Comparison of ENCODE assay signal across 1 cellular context in the genomic region with DNA sequence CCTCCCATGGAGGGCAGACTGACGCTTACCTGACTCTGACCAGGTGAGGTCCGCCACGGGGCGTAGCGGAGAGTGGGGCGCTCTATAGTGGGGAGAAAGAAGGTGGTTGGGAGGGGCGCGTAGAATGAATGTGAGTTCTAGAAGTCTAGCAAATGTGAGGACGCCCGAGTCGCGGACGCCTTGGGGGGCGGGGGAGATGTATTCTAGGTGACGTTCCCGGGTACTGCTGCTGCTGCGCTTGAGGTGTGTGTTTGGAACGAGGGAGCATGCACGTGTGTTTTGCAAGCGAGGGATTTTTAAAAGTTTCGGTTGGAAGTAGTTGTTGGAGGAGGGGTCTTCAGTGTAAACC.
TF ChIP-seq lines count a peak whose summit lies in the region.

No MANE protein-coding gene starts in this region.

TF ChIP-seq in GM12878, 131 proteins besides CTCF, POLR2A, EP300 and RAD21 (continued from another document):
- no peak for TF ChIP-seq PBX3 (IDR thresholded peaks at IDR 0.05; ENCODE audit: insufficient replicate concordance, low read depth, low read length)
- TF ChIP-seq IRF5 (IDR thresholded peaks at IDR 0.05; ENCODE audit: borderline replicate concordance) = no peak
- no peak for TF ChIP-seq BCL3 (IDR thresholded peaks at IDR 0.05; ENCODE audit: borderline replicate concordance, insufficient read depth, low read depth, low read length, poor library complexity, severe bottlenecking)
- no peak for TF ChIP-seq CEBPB (IDR thresholded peaks at IDR 0.05; ENCODE audit: borderline replicate concordance in 1 of 2, low read depth in 2 of 2, low read length in 2 of 2)
- peak; percentile 51; the same call in 1 of the 2 replicates for TF ChIP-seq MXI1 (IDR thresholded peaks at IDR 0.05; ENCODE audit: low read depth, low read length)
- TF ChIP-seq, protein P1, sequence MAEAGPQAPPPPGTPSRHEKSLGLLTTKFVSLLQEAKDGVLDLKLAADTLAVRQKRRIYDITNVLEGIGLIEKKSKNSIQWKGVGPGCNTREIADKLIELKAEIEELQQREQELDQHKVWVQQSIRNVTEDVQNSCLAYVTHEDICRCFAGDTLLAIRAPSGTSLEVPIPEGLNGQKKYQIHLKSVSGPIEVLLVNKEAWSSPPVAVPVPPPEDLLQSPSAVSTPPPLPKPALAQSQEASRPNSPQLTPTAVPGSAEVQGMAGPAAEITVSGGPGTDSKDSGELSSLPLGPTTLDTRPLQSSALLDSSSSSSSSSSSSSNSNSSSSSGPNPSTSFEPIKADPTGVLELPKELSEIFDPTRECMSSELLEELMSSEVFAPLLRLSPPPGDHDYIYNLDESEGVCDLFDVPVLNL (IDR thresholded peaks at IDR 0.05; ENCODE audit: low read depth, low read length) = 0 out of 2 replicates have a peak, but pooled peaks have one; percentile 35
- TF ChIP-seq KAT2A (conservative IDR thresholded peaks at IDR 0.05; ENCODE audit: control insufficient read depth, low read depth, low read length) = no peak
- peak; percentile 44 for TF ChIP-seq SIN3A (IDR thresholded peaks at IDR 0.05; ENCODE audit: low read depth, low read length)
- no peak for TF ChIP-seq PKNOX1 (IDR thresholded peaks at IDR 0.05)
- no peak for TF ChIP-seq IRF3 (IDR thresholded peaks at IDR 0.05)
- TF ChIP-seq NRF1 (conservative IDR thresholded peaks at IDR 0.05; ENCODE audit: low read depth, low read length) = no peak
- no peak for TF ChIP-seq SUZ12 (IDR thresholded peaks at IDR 0.05; ENCODE audit: unreplicated experiment)
- peak in 1 of 2 experiments; percentile 7; a peak in 1 of 4 replicates for TF ChIP-seq BHLHE40 (IDR thresholded peaks at IDR 0.05; ENCODE audit: borderline replicate concordance in 1 of 2, low read depth in 2 of 2, low read length in 1 of 2)
- TF ChIP-seq YY1 (IDR thresholded peaks at IDR 0.05; ENCODE audit: low read depth, low read length) = no peak
- TF ChIP-seq SP1 (IDR thresholded peaks at IDR 0.05; ENCODE audit: low read depth, low read length) = no peak
- no peak for TF ChIP-seq RFX5 (IDR thresholded peaks at IDR 0.05; ENCODE audit: low read depth, low read length)
